Comparison of ENCODE assay signal across 9 cellular contexts in genomic region chr1:40664791-40665190, GRCh38. TPM values are rescaled to one million over a fixed set of nuclear protein-coding genes. Genes with fewer than 3 reads are reported as not detected.
DNase-seq lines count a peak whose midpoint lies in the region; ATAC-seq, FAIRE-seq and TF ChIP-seq lines count a peak whose summit lies in the region.
"Had no signal": no experiment of that assay in that cellular context is flagged by ENCODE, and none has a peak within 500 bp of the region (broad histone marks: within the 10 kb centered on the region; RNA-seq: fewer than 3 reads in every experiment).

No MANE protein-coding gene starts in this region.

- FAIRE-seq in K562 (lab: Jason Lieb, UNC), result no peak

- no TSS peak for BruUV-seq in K562 (replicated peaks; lab: Mats Ljungman, UMichigan)

- peak overlapping the region; percentile 79 for H3K4me3 ChIP-seq in ACC112 (ENCODE audit: low read depth, low read length)
- no peak overlapping the region for H3K4me3 ChIP-seq in K562
- H3K4me3 ChIP-seq in mesenchymal stem cell (ENCODE audit: insufficient read depth in 1 of 2, low read depth in 1 of 2, low read length in 2 of 2), result no peak overlapping the region

- H3T11ph ChIP-seq in H9 (ENCODE audit: low read length), result no peak overlapping the region

- peaks cover 12% of the 10 kb centered on the region for H3K27me3 Mint-ChIP-seq in H9 (ENCODE audit: low read depth)
- no peaks in the 10 kb centered on the region for H3K27me3 Mint-ChIP-seq in naive thymus-derived CD8-positive, alpha-beta T cell

- no peak overlapping the region for H3K23ac ChIP-seq in H9 (ENCODE audit: insufficient read length, low read depth, low read length)
- H3K23ac ChIP-seq in mesenchymal stem cell (ENCODE audit: low read length in 2 of 2), result no peak overlapping the region

- H3K23me2 ChIP-seq in H9 (ENCODE audit: insufficient read length, low read depth, low read length, poor library complexity, severe bottlenecking), result no peaks in the 10 kb centered on the region

- peaks cover 11% of the 10 kb centered on the region for H3K4me1 ChIP-seq in ACC112 (ENCODE audit: control insufficient read depth, insufficient read depth, low read length, unreplicated experiment)
- peaks cover 5% of the 10 kb centered on the region; the same call in 1 of the 2 replicates for H3K4me1 ChIP-seq in H9 (ENCODE audit: insufficient read depth, low read length)
- peaks cover 8 to 13% of the 10 kb centered on the region in 2 experiments for H3K4me1 ChIP-seq in K562 (replicated peaks in 1 of 2; ENCODE audit: control insufficient read depth in 2 of 2, insufficient read depth in 2 of 2, low read length in 2 of 2)
- H3K4me1 ChIP-seq in mesenchymal stem cell (ENCODE audit: control insufficient read depth, insufficient read depth, low read depth, low read length), result peaks cover 15% of the 10 kb centered on the region

- H4K20me1 ChIP-seq in H9 (ENCODE audit: control insufficient read depth, insufficient read depth, insufficient read length) (no peaks in the 10 kb centered on the region), K562 (replicated peaks; ENCODE audit: control insufficient read depth, insufficient read depth, low read length) (peaks cover 4% of the 10 kb centered on the region; the same call in 1 of the 2 replicates)

- no peaks in the 10 kb centered on the region for H3K9me3 Mint-ChIP-seq in H9
- H3K9me3 Mint-ChIP-seq in naive thymus-derived CD8-positive, alpha-beta T cell, result no peaks in the 10 kb centered on the region

- no peaks in the 10 kb centered on the region for H3K9me3 ChIP-seq in H9 (ENCODE audit: control insufficient read depth, low read depth, low read length)
- H3K9me3 ChIP-seq in K562 (replicated peaks; ENCODE audit: control insufficient read depth, insufficient read depth, low read depth, low read length), result no peaks in the 10 kb centered on the region
- no peaks in the 10 kb centered on the region for H3K9me3 ChIP-seq in mesenchymal stem cell (ENCODE audit: control insufficient read depth, low read length)

- POLR2A ChIA-PET in K562 (lab: Yijun Ruan, JAX), result interaction anchor here (0.6 to 1.6 kb wide), 3 partner anchors 18 to 27 kb away, joined by 3 to 4 read pairs (median 3); partner anchors contain the start of gene NFYC
- POLR2A ChIA-PET in naive thymus-derived CD8-positive, alpha-beta T cell (lab: Charles Lee), result interaction anchor here (3.6 kb wide), 1 partner anchor 27 kb away, joined by 19 read pairs; the partner anchor contains the start of gene NFYC

- no CpG with 5 or more reads among the region's 2 CpGs for WGBS in H9 (ENCODE audit: extremely low coverage, insufficient read length, low lambda C conversion rate)
- 52% methylated on average over 2 of the region's 2 CpGs for WGBS in K562 (ENCODE audit: insufficient coverage, low coverage, missing lambda C conversion rate)
- 53% methylated on average over 2 of the region's 2 CpGs for WGBS in mesenchymal stem cell

- no peak for DNase-seq in H9
- no peak for DNase-seq in K562 (ENCODE audit: extremely low read depth in 1 of 4, low spot score in 3 of 4)
- no peak for DNase-seq in naive thymus-derived CD8-positive, alpha-beta T cell
- DNase-seq in mesenchymal stem cell, result no peak
- no peak for DNase-seq in activated gamma-delta T cell (lab: John Stamatoyannopoulos, UW)
- DNase-seq: KBM-7 had no signal

- H3K9me1 ChIP-seq in K562 (ENCODE audit: control insufficient read depth, insufficient read depth, low read length), result no peaks in the 10 kb centered on the region

- intact Hi-C loops in K562 (cut with micrococcal nuclease), result loop anchor here (1.0 kb wide), 1 partner anchor 34 kb away; no protein-coding TSS in a partner anchor

- H4K91ac ChIP-seq in H9 (ENCODE audit: insufficient read length, low read depth, low read length) (no peak overlapping the region), mesenchymal stem cell (ENCODE audit: low read length) (no peak overlapping the region)

- H2BK15ac ChIP-seq in H9 (ENCODE audit: low read depth, low read length) (no peak overlapping the region), mesenchymal stem cell (ENCODE audit: low read depth, poor library complexity, severe bottlenecking) (no peak overlapping the region)

- no peak overlapping the region for H2AK5ac ChIP-seq in H9 (ENCODE audit: insufficient read length, low read length)
- no peak overlapping the region for H2AK5ac ChIP-seq in mesenchymal stem cell (ENCODE audit: low read length, severe bottlenecking)

- H4K8ac ChIP-seq in H9 (replicated peaks; ENCODE audit: insufficient read length, low read depth, low read length), result no peak overlapping the region
- no peak overlapping the region for H4K8ac ChIP-seq in mesenchymal stem cell (ENCODE audit: low read length)

- ATAC-seq in K562 (no peak), HG03521 (IDR thresholded peaks at IDR 0.05; ENCODE audit: unreplicated experiment) (no peak), HG02852 (IDR thresholded peaks at IDR 0.05; ENCODE audit: unreplicated experiment) (no peak)
- ATAC-seq in naive thymus-derived CD8-positive, alpha-beta T cell, result no peak

- H2BK5ac ChIP-seq in H9 (ENCODE audit: insufficient read length, low read length) (no peak overlapping the region), mesenchymal stem cell (ENCODE audit: low read depth, low read length, poor library complexity, severe bottlenecking) (no peak overlapping the region)

- no peak for TF ChIP-seq EP300 in K562 (IDR thresholded peaks at IDR 0.05; ENCODE audit: low read length)

- no peak overlapping the region for H3K56ac ChIP-seq in H9 (ENCODE audit: insufficient read length, low read depth, low read length)

- CTCF ChIA-PET in K562 (lab: Yijun Ruan, JAX; ENCODE audit: low intra/inter-chr PET ratio), result no interaction called here

- no peak overlapping the region for H2BK12ac ChIP-seq in H9 (ENCODE audit: insufficient read length, low read depth, low read length)
- no peak overlapping the region for H2BK12ac ChIP-seq in mesenchymal stem cell (ENCODE audit: low read length in 2 of 2)

- peak overlapping the region; percentile 50 for H3K4me2 ChIP-seq in H9 (ENCODE audit: insufficient read depth, insufficient read length, low read length)
- H3K4me2 ChIP-seq in K562 (ENCODE audit: insufficient read depth, low read length), result no peak overlapping the region
- H3K4me2 ChIP-seq in mesenchymal stem cell (ENCODE audit: low read length, poor library complexity, severe bottlenecking), result no peak overlapping the region

- no peaks in the 10 kb centered on the region for H3K36me3 ChIP-seq in ACC112 (ENCODE audit: insufficient read depth, low read length)
- H3K36me3 ChIP-seq in K562 (ENCODE audit: control insufficient read depth, insufficient read depth, low read length), result no peaks in the 10 kb centered on the region
- H3K36me3 ChIP-seq in mesenchymal stem cell (ENCODE audit: control insufficient read depth in 1 of 2, insufficient read depth in 2 of 2, low read depth in 1 of 2, low read length in 2 of 2), result no peaks in the 10 kb centered on the region

- H3K4ac ChIP-seq in H9 (ENCODE audit: low read depth, low read length), result no peak overlapping the region
- H3K4ac ChIP-seq in mesenchymal stem cell (ENCODE audit: low read depth in 1 of 2, low read length in 2 of 2), result no peak overlapping the region

- H3K27ac ChIP-seq in ACC112 (ENCODE audit: low read depth, low read length) (no peak overlapping the region), H9 (ENCODE audit: insufficient read length, low read depth, low read length) (no peak overlapping the region), K562 (ENCODE audit: extremely low read depth, low read depth, low read length) (no peak overlapping the region), mesenchymal stem cell (ENCODE audit: low read length, poor library complexity, severe bottlenecking) (no peak overlapping the region)

- no peak overlapping the region for H2BK120ac ChIP-seq in H9 (ENCODE audit: low read depth, low read length, poor library complexity, severe bottlenecking)
- no peak overlapping the region for H2BK120ac ChIP-seq in mesenchymal stem cell (ENCODE audit: low read depth, low read length)

- H3K79me2 ChIP-seq in ACC112 (ENCODE audit: control insufficient read depth, insufficient read depth, low read length, unreplicated experiment) (no peaks in the 10 kb centered on the region), H9 (ENCODE audit: insufficient read depth, low read length) (no peaks in the 10 kb centered on the region), K562 (ENCODE audit: control insufficient read depth, insufficient read depth, low read length) (no peaks in the 10 kb centered on the region)

- H3K14ac ChIP-seq in H9 (ENCODE audit: insufficient read depth, low read length) (no peak overlapping the region), mesenchymal stem cell (ENCODE audit: low read length in 2 of 2) (no peak overlapping the region)

- peak overlapping the region in 1 of 3 experiments; percentile 77; a peak in 1 of 7 replicates for H3K27ac Mint-ChIP-seq in H9
- peak overlapping the region in 2 of 10 donors; percentile 26 to 33 for H3K27ac Mint-ChIP-seq in naive thymus-derived CD8-positive, alpha-beta T cell

- H3K79me1 ChIP-seq in H9 (ENCODE audit: insufficient read depth, low read depth, low read length, poor library complexity, severe bottlenecking) (no peaks in the 10 kb centered on the region), mesenchymal stem cell (replicated peaks; ENCODE audit: low read length, poor library complexity, severe bottlenecking) (no peaks in the 10 kb centered on the region)

- H3K9ac ChIP-seq in H9 (ENCODE audit: extremely low read depth, insufficient read length, low read length) (no peak overlapping the region), K562 (ENCODE audit: insufficient read depth in 1 of 2, low read depth in 2 of 2, low read length in 2 of 2) (peak overlapping the region in 1 of 2 experiments; percentile 9; a peak in 1 of 4 replicates), mesenchymal stem cell (ENCODE audit: low read length) (no peak overlapping the region)

- no peak overlapping the region for H2AFZ ChIP-seq in ACC112 (ENCODE audit: low read length, unreplicated experiment)
- no peak overlapping the region for H2AFZ ChIP-seq in H9 (ENCODE audit: low read length)
- no peak overlapping the region for H2AFZ ChIP-seq in K562 (ENCODE audit: low read depth, low read length)
- H2AFZ ChIP-seq in mesenchymal stem cell (ENCODE audit: low read depth, low read length), result no peak overlapping the region

- H3K4me3 Mint-ChIP-seq in H9, result peak overlapping the region; percentile 80 to 89
- peak overlapping the region; percentile 56 to 85 (median 73) for H3K4me3 Mint-ChIP-seq in naive thymus-derived CD8-positive, alpha-beta T cell

- H3K4me1 Mint-ChIP-seq in H9, result peaks cover 20 to 41% of the 10 kb centered on the region in 2 experiments
- H3K4me1 Mint-ChIP-seq in naive thymus-derived CD8-positive, alpha-beta T cell, result peaks cover 2 to 30% (median 25%) of the 10 kb centered on the region in 4 donors

- H3K36me3 Mint-ChIP-seq in H9 (ENCODE audit: insufficient read depth in 1 of 3, low read depth in 3 of 3), result no peaks in the 10 kb centered on the region
- no peaks in the 10 kb centered on the region for H3K36me3 Mint-ChIP-seq in naive thymus-derived CD8-positive, alpha-beta T cell

- TF ChIP-seq CTCF in H9 (conservative IDR thresholded peaks at IDR 0.05) (no peak), K562 (IDR thresholded peaks at IDR 0.05 in 2 of 3, conservative IDR thresholded peaks at IDR 0.05 in 1 of 3; ENCODE audit: insufficient read depth in 2 of 3, low read depth in 1 of 3, low read length in 3 of 3) (no peak)

- H2BK20ac ChIP-seq in H9 (ENCODE audit: low read depth, low read length, poor library complexity, severe bottlenecking), result no peak overlapping the region

- in situ Hi-C loops in K562 (cut with MboI), result no loop called here

- TF ChIP-seq POLR2A in K562 (conservative IDR thresholded peaks at IDR 0.05), result no peak

- H4K5ac ChIP-seq in H9 (ENCODE audit: insufficient read length, low read depth, low read length), result no peak overlapping the region

- H3K27me3 ChIP-seq in ACC112 (ENCODE audit: insufficient read depth, low read length) (peaks cover 20% of the 10 kb centered on the region), H9 (ENCODE audit: insufficient read depth, low read length) (no peaks in the 10 kb centered on the region), K562 (ENCODE audit: control insufficient read depth in 2 of 2, insufficient read depth in 2 of 2, low read length in 2 of 2) (peaks cover 0 to 40% of the 10 kb centered on the region in 2 experiments; a peak in 4 of 5 replicates), mesenchymal stem cell (ENCODE audit: control insufficient read depth in 1 of 2, insufficient read depth in 1 of 2, low read length in 2 of 2) (peaks cover 34 to 62% of the 10 kb centered on the region in 2 experiments)

- TF ChIP-seq RAD21 in K562 (CRISPR knock-in tag; conservative IDR thresholded peaks at IDR 0.05 in 1 of 2, IDR thresholded peaks at IDR 0.05 in 1 of 2), result no peak

- H3K18ac ChIP-seq in H9 (ENCODE audit: insufficient read length, low read depth, low read length), result no peak overlapping the region
- no peak overlapping the region for H3K18ac ChIP-seq in mesenchymal stem cell (ENCODE audit: low read depth in 1 of 2, low read length in 2 of 2)

RNA-seq across cellular contexts. Expression of gene RIMS3, which starts 0.7 kb away (rescaled TPM):
- 13.7 and 14.2 TPM in 2 replicates for total RNA-seq in H9 (2021)
- 0.76 and 1.4 TPM in 2 replicates for total RNA-seq in K562 (2011; cell fraction: chromatin; rRNA removed; ENCODE audit: low replicate concordance)
- 0.66 and 0.67 TPM in 2 replicates for total RNA-seq in K562 (2011; cell fraction: nucleolus; rRNA removed)
- total RNA-seq in K562 (2011; cell fraction: nucleoplasm; rRNA removed), result 0.73 and 0.76 TPM in 2 replicates
- 0.59 and 0.82 TPM in 2 replicates for total RNA-seq in K562 (2014; rRNA removed)
- 0.69 and 0.77 TPM in 2 replicates for total RNA-seq in K562 (2014; rRNA removed; fragmentation: Illumina TruSeq; extraction: Trizol)
- 0.38 and 0.47 TPM in 2 replicates for total RNA-seq in K562 (2015; rRNA removed; fragmentation: Illumina TruSeq; extraction: Trizol)
- total RNA-seq in K562 (2021), result 1.2 and 1.3 TPM in 2 replicates
- 0.78 and 1.2 TPM in 2 replicates for polyA plus RNA-seq in K562 (2011; rRNA removed)
- polyA plus RNA-seq in K562 (2011; cell fraction: cytosol; rRNA removed), result 0.97 and 1.3 TPM in 2 replicates
- polyA plus RNA-seq in K562 (2011; cell fraction: nucleus; rRNA removed), result 1.9 and 2.7 TPM in 2 replicates
- polyA plus RNA-seq in K562 (2012), result 0.66 and 1.9 TPM in 2 replicates
- polyA plus RNA-seq in K562 (2014; fragmentation: Illumina TruSeq; extraction: Trizol), result 0.71 and 0.75 TPM in 2 replicates
- under 1 TPM; 0.06 to 0.15 TPM for polyA plus RNA-seq in K562 (2014; fragmentation: Nextera tagmentation; extraction: Ambion mirVana)
- 0.43 and 0.45 TPM in 2 replicates for polyA plus RNA-seq in K562 (2014; rRNA removed)
- polyA minus RNA-seq in K562 (2011; rRNA and poly(A)+ RNA removed), result 1.2 and 1.3 TPM in 2 replicates
- 0.73 and 1.1 TPM in 2 replicates for polyA minus RNA-seq in K562 (2011; cell fraction: cytosol; rRNA and poly(A)+ RNA removed)
- polyA minus RNA-seq in K562 (2011; cell fraction: nucleus; rRNA and poly(A)+ RNA removed), result 0.40 and 0.56 TPM in 2 replicates
- 1 to 10 TPM; 1.2 to 2.0 TPM for total RNA-seq in naive thymus-derived CD8-positive, alpha-beta T cell
- polyA plus RNA-seq in naive thymus-derived CD8-positive, alpha-beta T cell, result 1 to 10 TPM in 2 of 3 donors, under 1 TPM in 1; 0.76 to 1.5 (median 1.0) TPM
- polyA plus RNA-seq in mesenchymal stem cell (2013, experiment 1 of 2), result 0.33 TPM
- 0.38 TPM for polyA plus RNA-seq in mesenchymal stem cell (2013, experiment 2 of 2)

RNA-seq across cellular contexts. Expression of gene NFYC, which starts 26.7 kb away (rescaled TPM):
- total RNA-seq in H9 (2021) (54.1 and 54.7 TPM in 2 replicates), K562 (2014; rRNA removed) (41.1 and 44.2 TPM in 2 replicates), K562 (2014; rRNA removed; fragmentation: Illumina TruSeq; extraction: Trizol) (22.7 and 26.4 TPM in 2 replicates), K562 (2015; rRNA removed; fragmentation: Illumina TruSeq; extraction: Trizol) (31.2 and 31.4 TPM in 2 replicates), K562 (2021) (53.9 and 59.8 TPM in 2 replicates)
- total RNA-seq in K562 (2011; cell fraction: chromatin; rRNA removed; ENCODE audit: low replicate concordance), result 51.1 and 58.3 TPM in 2 replicates
- 43.8 and 43.9 TPM in 2 replicates for total RNA-seq in K562 (2011; cell fraction: nucleolus; rRNA removed)
- 49.1 and 60.1 TPM in 2 replicates for total RNA-seq in K562 (2011; cell fraction: nucleoplasm; rRNA removed)
- polyA plus RNA-seq in K562 (2011; rRNA removed) (47.2 and 65.6 TPM in 2 replicates), K562 (2014; fragmentation: Illumina TruSeq; extraction: Trizol) (56.2 and 65.1 TPM in 2 replicates), K562 (2014; fragmentation: Nextera tagmentation; extraction: Ambion mirVana) (1 to 10 TPM; 4.8 to 7.2 TPM), K562 (2014; rRNA removed) (51.3 and 57.7 TPM in 2 replicates)
- 78.9 and 120 TPM in 2 replicates for polyA plus RNA-seq in K562 (2011; cell fraction: cytosol; rRNA removed)
- polyA plus RNA-seq in K562 (2011; cell fraction: nucleus; rRNA removed), result 72.3 and 83.1 TPM in 2 replicates
- 52.9 and 79.3 TPM in 2 replicates for polyA plus RNA-seq in K562 (2012)
- 45.7 and 65.0 TPM in 2 replicates for polyA minus RNA-seq in K562 (2011; rRNA and poly(A)+ RNA removed)
- polyA minus RNA-seq in K562 (2011; cell fraction: cytosol; rRNA and poly(A)+ RNA removed), result 38.9 and 49.7 TPM in 2 replicates
- polyA minus RNA-seq in K562 (2011; cell fraction: nucleus; rRNA and poly(A)+ RNA removed), result 34.9 and 50.8 TPM in 2 replicates
- total RNA-seq in naive thymus-derived CD8-positive, alpha-beta T cell, result 10 to 100 TPM; 65.8 to 67.2 TPM
- 10 to 100 TPM; 32.5 to 46.9 (median 33.3) TPM for polyA plus RNA-seq in naive thymus-derived CD8-positive, alpha-beta T cell
- polyA plus RNA-seq in mesenchymal stem cell (2013, experiment 1 of 2), result 32.5 TPM
- 32.5 TPM for polyA plus RNA-seq in mesenchymal stem cell (2013, experiment 2 of 2)
